17 cellular contexts compared by ENCODE assay signal in genomic region chr13:110723598-110723997, GRCh38.
"Had no signal": no experiment of that assay in that cellular context is flagged by ENCODE, and none has a peak within 500 bp of the region (broad histone marks: within the 10 kb centered on the region; RNA-seq: fewer than 3 reads in every experiment).

No MANE protein-coding gene starts in this region.

- ATAC-seq: activated CD8-positive, alpha-beta memory T cell treated with anti-CD3 and anti-CD28 coated beads, Interleukin-2, amount 10 ng/mL, durations not matched to agents 7 days and 5 days; lower lobe of right lung; mucosa of descending colon; natural killer cell treated with Interleukin-12 subunit alpha and Interleukin-12 subunit beta and Interleukin-15 and Interleukin-18, amount 100 ng/mL, for 72 hours had no signal

- H3K9me3 ChIP-seq: adrenal gland, lower lobe of right lung, mucosa of descending colon, sigmoid colon, SK-N-SH, suprapubic skin, upper lobe of left lung had no signal

- H3K4me3 Mint-ChIP-seq: activated CD8-positive, alpha-beta memory T cell treated with anti-CD3 and anti-CD28 coated beads, Interleukin-2, amount 10 ng/mL, durations not matched to agents 7 days and 5 days; natural killer cell treated with Interleukin-12 subunit alpha and Interleukin-12 subunit beta and Interleukin-15 and Interleukin-18, amount 100 ng/mL, for 72 hours had no signal

- H3K27ac Mint-ChIP-seq: activated CD8-positive, alpha-beta memory T cell treated with anti-CD3 and anti-CD28 coated beads, Interleukin-2, amount 10 ng/mL, durations not matched to agents 7 days and 5 days; natural killer cell treated with Interleukin-12 subunit alpha and Interleukin-12 subunit beta and Interleukin-15 and Interleukin-18, amount 100 ng/mL, for 72 hours had no signal

- H3K4me3 ChIP-seq: adrenal gland, dorsolateral prefrontal cortex, lower lobe of right lung, mucosa of descending colon, sigmoid colon, suprapubic skin, upper lobe of left lung had no signal

- H3K27ac ChIP-seq: adrenal gland, lower lobe of right lung, suprapubic skin, upper lobe of left lung had no signal

- DNase-seq: activated CD4-positive, CD25-positive, alpha-beta regulatory T cell; activated CD8-positive, alpha-beta memory T cell treated with anti-CD3 and anti-CD28 coated beads, Interleukin-2, amount 10 ng/mL, durations not matched to agents 7 days and 5 days; activated gamma-delta T cell treated with Interleukin-2 at 50 U/mL for 16 hours; activated T-cell treated with anti-CD3 and anti-CD28 coated beads, Interleukin-2, amount 50 U/mL, for 48 hours; adrenal gland; dorsolateral prefrontal cortex; glutamatergic neuron; lower lobe of right lung; mucosa of descending colon; sigmoid colon; SK-N-SH; stimulated activated CD4-positive, alpha-beta T cell treated with anti-CD3 and anti-CD28 coated beads, Interleukin-2, amount 100 ng/mL, for 24 hours; stimulated activated naive CD4-positive, alpha-beta T cell; T-helper 1 cell; upper lobe of left lung had no signal

- H3K36me3 ChIP-seq: adrenal gland had no signal

- H3K4me1 ChIP-seq: adrenal gland, lower lobe of right lung, suprapubic skin, upper lobe of left lung had no signal

- H3K27me3 ChIP-seq: adrenal gland, dorsolateral prefrontal cortex, sigmoid colon, suprapubic skin, upper lobe of left lung had no signal

- H3K9me3 Mint-ChIP-seq: natural killer cell treated with Interleukin-12 subunit alpha and Interleukin-12 subunit beta and Interleukin-15 and Interleukin-18, amount 100 ng/mL, for 72 hours had no signal

- H3K27me3 Mint-ChIP-seq: activated CD8-positive, alpha-beta memory T cell treated with anti-CD3 and anti-CD28 coated beads, Interleukin-2, amount 10 ng/mL, durations not matched to agents 7 days and 5 days; natural killer cell treated with Interleukin-12 subunit alpha and Interleukin-12 subunit beta and Interleukin-15 and Interleukin-18, amount 100 ng/mL, for 72 hours had no signal
